ENCODE assay signal across 2 cellular contexts in genomic region chr10:88039496-88040200, GRCh38.
TF ChIP-seq lines count a peak whose summit lies in the region.

No MANE protein-coding gene starts in this region.

TF ChIP-seq in SK-N-SH, 30 proteins besides CTCF, POLR2A, EP300 and RAD21 (continued from another document):
- TF ChIP-seq ZBTB33 (IDR thresholded peaks at IDR 0.05; ENCODE audit: borderline replicate concordance, low read depth) (no peak), YY1 (IDR thresholded peaks at IDR 0.05; ENCODE audit: low read depth) (no peak)
TF ChIP-seq in SK-N-SH: peak in this region for 2.

TF ChIP-seq in SK-N-SH treated with all-trans-retinoic acid at 6 μM for 48 hours, 23 proteins besides CTCF, POLR2A, EP300 and RAD21 (continued from another document):
- TF ChIP-seq PATZ1 (CRISPR knock-in tag; IDR thresholded peaks at IDR 0.05; ENCODE audit: borderline replicate concordance) (no peak), TCF4 (CRISPR knock-in tag; IDR thresholded peaks at IDR 0.05; ENCODE audit: borderline replicate concordance) (no peak), ZNF8 (CRISPR knock-in tag; IDR thresholded peaks at IDR 0.05) (no peak), ISL1 (CRISPR knock-in tag; IDR thresholded peaks at IDR 0.05) (no peak), ZFP30 (CRISPR knock-in tag; IDR thresholded peaks at IDR 0.05) (no peak), TOX (CRISPR knock-in tag; IDR thresholded peaks at IDR 0.05; ENCODE audit: borderline replicate concordance) (no peak), ARNTL (CRISPR knock-in tag; IDR thresholded peaks at IDR 0.05; ENCODE audit: borderline replicate concordance, low read depth) (no peak), ZFP3 (CRISPR knock-in tag; IDR thresholded peaks at IDR 0.05) (no peak), ZNF70 (CRISPR knock-in tag; IDR thresholded peaks at IDR 0.05) (no peak), RARB (CRISPR knock-in tag; IDR thresholded peaks at IDR 0.05) (no peak), PPARA (CRISPR knock-in tag; IDR thresholded peaks at IDR 0.05; ENCODE audit: borderline replicate concordance) (no peak)
